In genomic region chr2:233331536-233331935, GRCh38 we compare ENCODE assay signal across 8 cellular contexts. TPM values are rescaled to one million over a fixed set of nuclear protein-coding genes. Genes with fewer than 3 reads are reported as not detected.
DNase-seq lines count a peak whose midpoint lies in the region; ATAC-seq and TF ChIP-seq lines count a peak whose summit lies in the region.

No MANE protein-coding gene starts in this region.

- TF ChIP-seq CTCF in right atrium auricular region (IDR thresholded peaks at IDR 0.05), result no peak

- H3K4me1 ChIP-seq in right atrium auricular region, result no peaks in the 10 kb centered on the region

- peak in 10 of 14 donors; percentile 14 to 71 (median 50) for DNase-seq in C1 segment of cervical spinal cord (lab: John Stamatoyannopoulos, UW)
- peak; percentile 93 to 94 for DNase-seq in Kasumi-1 (lab: John Stamatoyannopoulos, UW)
- DNase-seq in activated CD8-positive, alpha-beta memory T cell treated with anti-CD3 and anti-CD28 coated beads for 48 hours (ENCODE audit: low read depth in 2 of 3, low spot score in 2 of 3), result peak in 2 of 3 experiments; percentile 31 to 33
- peak; percentile 79 for DNase-seq in right atrium auricular region (ENCODE audit: low spot score)
- peak; percentile 34 for DNase-seq in stimulated activated CD8-positive, alpha-beta memory T cell treated with anti-CD3 and anti-CD28 coated beads, Interleukin-15, amount 100 ng/mL, for 24 hours (ENCODE audit: low read depth)
- no peak for DNase-seq in foreskin melanocyte
- no peak for DNase-seq in COLO668 (lab: John Stamatoyannopoulos, UW; ENCODE audit: unreplicated experiment)

- H3K9me3 ChIP-seq in right atrium auricular region, result no peaks in the 10 kb centered on the region

- peak overlapping the region in 1 of 2 donors; percentile 43 for H3K27ac ChIP-seq in right atrium auricular region

- H3K36me3 ChIP-seq in right atrium auricular region, result no peaks in the 10 kb centered on the region

- no peak overlapping the region for H3K4me3 ChIP-seq in right atrium auricular region

- no peaks in the 10 kb centered on the region for H3K27me3 ChIP-seq in right atrium auricular region

- ATAC-seq in GM21381 (IDR thresholded peaks at IDR 0.05; ENCODE audit: unreplicated experiment), result peak; percentile 88

RNA-seq across cellular contexts. Expression of gene DGKD, which starts 22.8 kb away (rescaled TPM):
- 10 to 100 TPM; 18.4 to 40.1 TPM for total RNA-seq in right atrium auricular region

RNA-seq across cellular contexts. Expression of gene SAG, which starts 23.9 kb away (rescaled TPM):
- 1 to 10 TPM in 1 of 2 donors, not detected in 1; 2.9 TPM for total RNA-seq in right atrium auricular region

Comparison
In these comparisons a context has a peak if more than half of its experiments do, and no peak if none do; other contexts are left out.
1. DNase-seq: peak in C1 segment of cervical spinal cord (10 of 14), Kasumi-1 (2 of 2), activated CD8-positive, alpha-beta memory T cell treated with anti-CD3 and anti-CD28 coated beads for 48 hours (2 of 3), right atrium auricular region (single experiment) and stimulated activated CD8-positive, alpha-beta memory T cell treated with anti-CD3 and anti-CD28 coated beads, Interleukin-15, amount 100 ng/mL, for 24 hours (single experiment); none in foreskin melanocyte (single experiment) and COLO668 (single experiment).